Comparison of ENCODE assay signal across 16 cellular contexts in genomic region chr2:46564811-46565241, GRCh38. TPM values are rescaled to one million over a fixed set of nuclear protein-coding genes. Genes with fewer than 3 reads are reported as not detected.
DNase-seq lines count a peak whose midpoint lies in the region; ATAC-seq and TF ChIP-seq lines count a peak whose summit lies in the region.
"Had no signal": no experiment of that assay in that cellular context is flagged by ENCODE, and none has a peak within 500 bp of the region (broad histone marks: within the 10 kb centered on the region; RNA-seq: fewer than 3 reads in every experiment).

No MANE protein-coding gene starts in this region.

- peaks cover 24% of the 10 kb centered on the region for H3K79me2 ChIP-seq in smooth muscle cell (ENCODE audit: low read depth)

- H3K27ac Mint-ChIP-seq in stimulated activated memory B cell treated with anti-CD40 and anti-IgM and Interleukin-4, amounts not matched to agents 10 μg/mL and 1 μg/mL and 100 μg/mL, for 72 hours: peak overlapping the region; percentile 98

- H3K27me3 Mint-ChIP-seq in stimulated activated memory B cell treated with anti-CD40 and anti-IgM and Interleukin-4, amounts not matched to agents 10 μg/mL and 1 μg/mL and 100 μg/mL, for 72 hours: no peaks in the 10 kb centered on the region

- no peak overlapping the region for H2AFZ ChIP-seq in smooth muscle cell (ENCODE audit: low read depth)

- CTCF ChIA-PET in HEK293 (lab: Yijun Ruan, JAX): interaction anchor here (0.6 to 2.2 kb wide), 2 partner anchors 10 to 924 kb away, joined by 3 to 8 read pairs; no protein-coding TSS in a partner anchor

- H3K9ac ChIP-seq in smooth muscle cell (ENCODE audit: low read depth): no peak overlapping the region

- H3K36me3 Mint-ChIP-seq in stimulated activated memory B cell treated with anti-CD40 and anti-IgM and Interleukin-4, amounts not matched to agents 10 μg/mL and 1 μg/mL and 100 μg/mL, for 72 hours: peaks cover 30% of the 10 kb centered on the region

- peak overlapping the region; percentile 1 for H3K4me3 Mint-ChIP-seq in stimulated activated memory B cell treated with anti-CD40 and anti-IgM and Interleukin-4, amounts not matched to agents 10 μg/mL and 1 μg/mL and 100 μg/mL, for 72 hours

- H3K9me3 ChIP-seq in HEK293 (ENCODE audit: control insufficient read depth, insufficient read depth, low read depth, low read length) (no peaks in the 10 kb centered on the region), heart left ventricle (no peaks in the 10 kb centered on the region), smooth muscle cell (replicated peaks; ENCODE audit: low read depth) (no peaks in the 10 kb centered on the region)

- no peaks in the 10 kb centered on the region for H3K9me3 Mint-ChIP-seq in stimulated activated memory B cell treated with anti-CD40 and anti-IgM and Interleukin-4, amounts not matched to agents 10 μg/mL and 1 μg/mL and 100 μg/mL, for 72 hours

- H3K36me3 ChIP-seq in HEK293 (ENCODE audit: control insufficient read depth in 2 of 2, insufficient read depth in 1 of 2, low read length in 2 of 2) (peaks cover 6 to 18% of the 10 kb centered on the region in 2 experiments; a peak in 2 of 3 replicates), heart left ventricle (peaks cover 0 to 43% (median 3%) of the 10 kb centered on the region in 9 donors), smooth muscle cell (ENCODE audit: low read depth) (no peaks in the 10 kb centered on the region)

- H3K4me1 Mint-ChIP-seq in stimulated activated memory B cell treated with anti-CD40 and anti-IgM and Interleukin-4, amounts not matched to agents 10 μg/mL and 1 μg/mL and 100 μg/mL, for 72 hours: peaks cover 92% of the 10 kb centered on the region

- H3K27ac ChIP-seq in HEK293 (ENCODE audit: extremely low read depth, low read depth, low read length): no peak overlapping the region
- H3K27ac ChIP-seq in heart left ventricle: peak overlapping the region; percentile 18 to 89 (median 66)
- no peak overlapping the region for H3K27ac ChIP-seq in smooth muscle cell (ENCODE audit: low read depth)
- H3K27ac ChIP-seq: brain microvascular endothelial cell had no signal

- H4K20me1 ChIP-seq in smooth muscle cell (ENCODE audit: low read depth): peaks cover 100% of the 10 kb centered on the region

- peaks cover 3% of the 10 kb centered on the region; the same call in 1 of the 2 replicates for H3K4me1 ChIP-seq in HEK293 (ENCODE audit: control insufficient read depth, insufficient read depth, low read length)
- peaks cover 14 to 99% (median 96%) of the 10 kb centered on the region in 12 donors for H3K4me1 ChIP-seq in heart left ventricle
- H3K4me1 ChIP-seq in smooth muscle cell (ENCODE audit: low read depth): no peaks in the 10 kb centered on the region

- H3F3A ChIP-seq in smooth muscle cell (ENCODE audit: low read depth): peaks cover 11% of the 10 kb centered on the region

- peak; percentile 60 for DNase-seq in SK-MEL-5 (ENCODE audit: low read depth, low spot score)
- peak in 4 of 5 donors; percentile 66 to 80 (median 68) for DNase-seq in heart left ventricle
- DNase-seq in Ammon's horn (ENCODE audit: low spot score): no peak
- DNase-seq in smooth muscle cell (lab: John Stamatoyannopoulos, UW; ENCODE audit: unreplicated experiment): no peak
- DNase-seq: activated CD8-positive, alpha-beta memory T cell treated with anti-CD3 and anti-CD28 coated beads, Interleukin-2, amount 50 U/mL, for 4 hours; activated naive CD4-positive, alpha-beta T cell treated with anti-CD3 and anti-CD28 coated beads, Interleukin-2, amount 50 U/mL, for 16 hours; brain microvascular endothelial cell; effector memory CD4-positive, alpha-beta T cell; GDM1; kidney; NCI-H446 treated with DMSO at 0.1 percent for 48 hours; stimulated activated CD4-positive, alpha-beta T cell treated with anti-CD3 and anti-CD28 coated beads, Interleukin-1b, Interleukin-23, amount 100 ng/mL, for 48 hours; stimulated activated CD8-positive, alpha-beta memory T cell treated with anti-CD3 and anti-CD28 coated beads, Interleukin-4, amount 100 ng/mL, for 48 hours had no signal

- H3K27me3 ChIP-seq in heart left ventricle (no peaks in the 10 kb centered on the region), smooth muscle cell (ENCODE audit: low read depth) (no peaks in the 10 kb centered on the region)
- H3K27me3 ChIP-seq: brain microvascular endothelial cell had no signal

- POLR2A ChIA-PET in HEK293 (lab: Yijun Ruan, JAX): interaction anchor here (1.2 kb wide), 1 partner anchor 14 kb away, joined by 3 read pairs; no protein-coding TSS in a partner anchor

- H3K4me2 ChIP-seq in smooth muscle cell: no peak overlapping the region

- TF ChIP-seq CTCF in HEK293 (tag by site-specific recombination; IDR thresholded peaks at IDR 0.05) (no peak), heart left ventricle (IDR thresholded peaks at IDR 0.05) (peak in 6 of 12 donors; percentile 4 to 34 (median 15)), smooth muscle cell (IDR thresholded peaks at IDR 0.05; ENCODE audit: borderline replicate concordance, insufficient read depth, poor library complexity, severe bottlenecking) (no peak)

- no peak for TF ChIP-seq POLR2A in heart left ventricle (IDR thresholded peaks at IDR 0.05)

- intact Hi-C loops in heart left ventricle (cut with DNase I): loop anchor here in 1 of 10 donors (5.0 kb wide), 1 partner anchor 747 kb away; no protein-coding TSS in a partner anchor

- 33 to 49% (median 42%) methylated on average over 3 of the region's 3 CpGs for WGBS in heart left ventricle, 4 donors
- WGBS in smooth muscle cell (ENCODE audit: low lambda C conversion rate): 56% methylated on average over 3 of the region's 3 CpGs

- in situ Hi-C loops in SK-MEL-5 (cut with HindIII; ENCODE audit: low pct_unique_long_range_greater_than_20kb, low sequenced_read_pairs): no loop called here

- ATAC-seq in heart left ventricle: peak; percentile 86 to 93 (median 88)
- no peak for ATAC-seq in stimulated activated memory B cell treated with anti-CD40 and anti-IgM and Interleukin-4, amounts not matched to agents 10 μg/mL and 1 μg/mL and 100 μg/mL, for 72 hours
- no peak for ATAC-seq in HG02642 (IDR thresholded peaks at IDR 0.05; ENCODE audit: poor library complexity, unreplicated experiment)

- H3K4me3 ChIP-seq in HEK293 (ENCODE audit: low read depth, low read length) (no peak overlapping the region), heart left ventricle (no peak overlapping the region), smooth muscle cell (no peak overlapping the region)

TF ChIP-seq in HEK293, 187 proteins besides CTCF, POLR2A, EP300 and RAD21:
- TF ChIP-seq ZNF837 (tag by site-specific recombination; IDR thresholded peaks at IDR 0.05): no peak
- TF ChIP-seq ZNF394 (tag by site-specific recombination; IDR thresholded peaks at IDR 0.05; ENCODE audit: borderline replicate concordance): peak; percentile 39; the same call in 1 of the 2 replicates

RNA-seq across cellular contexts. Expression of gene ATP6V1E2, which starts 22.4 kb away (rescaled TPM):
- 23.6 and 33.0 TPM in 2 replicates for total RNA-seq in SK-MEL-5 (2014; rRNA removed; shearing (Covaris generic))
- 22.4 and 24.0 TPM in 2 replicates for polyA plus RNA-seq in SK-MEL-5 (2015; cell fraction: cytosol; rRNA removed)
- 13.3 and 22.4 TPM in 2 replicates for polyA plus RNA-seq in SK-MEL-5 (2015; cell fraction: nucleus; rRNA removed)
- total RNA-seq in heart left ventricle (1 to 10 TPM; 2.5 to 7.6 (median 6.2) TPM), smooth muscle cell (2.1 and 3.2 TPM in 2 replicates)
- polyA plus RNA-seq in heart left ventricle (1 to 10 TPM; 2.4 to 3.3 TPM), smooth muscle cell (3.0 and 5.7 TPM in 2 replicates)

RNA-seq across cellular contexts. Expression of gene RHOQ, which starts 22.5 kb away (rescaled TPM):
- total RNA-seq in SK-MEL-5 (2014; rRNA removed; shearing (Covaris generic)): 234 and 235 TPM in 2 replicates
- polyA plus RNA-seq in SK-MEL-5 (2015; cell fraction: cytosol; rRNA removed): 127 and 150 TPM in 2 replicates
- 110 and 126 TPM in 2 replicates for polyA plus RNA-seq in SK-MEL-5 (2015; cell fraction: nucleus; rRNA removed)
- total RNA-seq in heart left ventricle: 100 to 1,000 TPM; 239 to 493 (median 385) TPM
- 100 to 1,000 TPM; 202 to 217 TPM for polyA plus RNA-seq in heart left ventricle
- 72.8 and 85.6 TPM in 2 replicates for total RNA-seq in smooth muscle cell
- 30.3 and 34.1 TPM in 2 replicates for polyA plus RNA-seq in smooth muscle cell

RNA-seq across cellular contexts. Expression of gene PIGF, which starts 52.0 kb away (rescaled TPM):
- total RNA-seq in SK-MEL-5 (2014; rRNA removed; shearing (Covaris generic)): 40.1 and 42.3 TPM in 2 replicates
- polyA plus RNA-seq in SK-MEL-5 (2015; cell fraction: cytosol; rRNA removed): 30.1 and 33.7 TPM in 2 replicates
- polyA plus RNA-seq in SK-MEL-5 (2015; cell fraction: nucleus; rRNA removed): 72.1 and 78.4 TPM in 2 replicates
- 10 to 100 TPM in 4 of 9 donors, 1 to 10 TPM in 5; 4.3 to 12.1 (median 10.0) TPM for total RNA-seq in heart left ventricle
- polyA plus RNA-seq in heart left ventricle: 10 to 100 TPM in 1 of 2 donors, 1 to 10 TPM in 1; 5.3 to 15.5 TPM
- 19.1 and 35.1 TPM in 2 replicates for total RNA-seq in smooth muscle cell
- 31.9 and 42.7 TPM in 2 replicates for polyA plus RNA-seq in smooth muscle cell

RNA-seq across cellular contexts. Expression of gene CRIPT, which starts 52.2 kb away (rescaled TPM):
- 29.6 and 32.3 TPM in 2 replicates for total RNA-seq in SK-MEL-5 (2014; rRNA removed; shearing (Covaris generic))
- 17.3 and 18.8 TPM in 2 replicates for polyA plus RNA-seq in SK-MEL-5 (2015; cell fraction: cytosol; rRNA removed)
- polyA plus RNA-seq in SK-MEL-5 (2015; cell fraction: nucleus; rRNA removed): 7.6 and 8.4 TPM in 2 replicates
- total RNA-seq in heart left ventricle: 10 to 100 TPM; 15.8 to 24.0 (median 19.1) TPM
- 10 to 100 TPM; 12.1 to 19.4 TPM for polyA plus RNA-seq in heart left ventricle
- 20.6 and 22.4 TPM in 2 replicates for total RNA-seq in smooth muscle cell
- 12.2 and 18.3 TPM in 2 replicates for polyA plus RNA-seq in smooth muscle cell

Comparison
In these comparisons a context has a peak if more than half of its experiments do, and no peak if none do; other contexts are left out.
1. H3K27ac ChIP-seq: peak in heart left ventricle (12 of 12); none in HEK293 (single experiment) and smooth muscle cell (single experiment).
2. DNase-seq: peak in SK-MEL-5 (single experiment) and heart left ventricle (4 of 5); none in Ammon's horn (single experiment) and smooth muscle cell (single experiment).
3. ATAC-seq: peak in heart left ventricle (4 of 4); none in stimulated activated memory B cell treated with anti-CD40 and anti-IgM and Interleukin-4, amounts not matched to agents 10 μg/mL and 1 μg/mL and 100 μg/mL, for 72 hours (single experiment) and HG02642 (single experiment).